Comparison of ENCODE assay signal across 17 cellular contexts in genomic region chr1:16315437-16315836, GRCh38. TPM values are rescaled to one million over a fixed set of nuclear protein-coding genes. Genes with fewer than 3 reads are reported as not detected.
DNase-seq lines count a peak whose midpoint lies in the region; ATAC-seq and TF ChIP-seq lines count a peak whose summit lies in the region.
"Had no signal": no experiment of that assay in that cellular context is flagged by ENCODE, and none has a peak within 500 bp of the region (broad histone marks: within the 10 kb centered on the region; RNA-seq: fewer than 3 reads in every experiment).

No MANE protein-coding gene starts in this region.

- dilution Hi-C loops in IMR-90 (cut with HindIII; ENCODE audit: low sequenced_read_pairs, unreplicated experiment): no loop called here

- no peak overlapping the region for H3K4me2 ChIP-seq in IMR-90 (ENCODE audit: low read depth, low read length)

- H3K36me3 ChIP-seq in IMR-90 (ENCODE audit: control insufficient read depth, insufficient read depth, low read length) (peaks cover 21% of the 10 kb centered on the region), ascending aorta (peaks cover 34 to 37% of the 10 kb centered on the region in 2 donors)

- BruUV-seq in IMR-90 (replicated peaks; lab: Mats Ljungman, UMichigan): no TSS peak

- H3K9ac ChIP-seq in IMR-90 (ENCODE audit: low read depth, low read length): no peak overlapping the region

- 100% methylated on average over 1 of the region's 4 CpGs; no CpG with 5 or more reads in 1 of the 2 experiments for WGBS in IMR-90 (ENCODE audit: extremely low coverage in 2 of 2, insufficient read length in 1 of 2), 2 experiments

- POLR2A ChIA-PET in IMR-90 (lab: Charles Lee; ENCODE audit: unreplicated experiment): interaction anchor here (0.5 kb wide), 1 partner anchor 33 kb away, joined by 3 read pairs; no protein-coding TSS in a partner anchor

- in situ Hi-C loops in IMR-90 (cut with MboI; ENCODE audit: low sequenced_read_pairs): no loop called here

- no peak overlapping the region for H3K27ac ChIP-seq in IMR-90 (ENCODE audit: insufficient read depth, low read length)
- peak overlapping the region; percentile 34 to 36 for H3K27ac ChIP-seq in ascending aorta
- H3K27ac ChIP-seq: HL-60 had no signal

- no peak overlapping the region for H2BK20ac ChIP-seq in IMR-90 (ENCODE audit: low read depth, low read length)

- H3K56ac ChIP-seq in IMR-90 (ENCODE audit: extremely low read depth, insufficient read depth, low read length): no peak overlapping the region

- peaks cover 3% of the 10 kb centered on the region; the same call in 1 of the 2 replicates for H3K4me1 ChIP-seq in IMR-90 (ENCODE audit: control insufficient read depth, insufficient read depth, low read length)
- peaks cover 0 to 54% of the 10 kb centered on the region in 2 donors for H3K4me1 ChIP-seq in ascending aorta

- H3K27me3 Mint-ChIP-seq in mesothelial cell of epicardium (ENCODE audit: low read depth): no peaks in the 10 kb centered on the region

- H3K79me1 ChIP-seq in IMR-90 (ENCODE audit: low read depth in 1 of 2, low read length in 2 of 2): peaks cover 37 to 65% of the 10 kb centered on the region in 2 experiments

- TF ChIP-seq CTCF in IMR-90 (conservative IDR thresholded peaks at IDR 0.05; ENCODE audit: low read depth, low read length): no peak
- TF ChIP-seq CTCF in ascending aorta (IDR thresholded peaks at IDR 0.05): no peak
- no peak for TF ChIP-seq CTCF in mesothelial cell of epicardium (IDR thresholded peaks at IDR 0.05; ENCODE audit: unreplicated experiment)

- CTCF ChIA-PET in IMR-90 (lab: Yijun Ruan, JAX): interaction anchor here (1.0 kb wide), 1 partner anchor 12 kb away, joined by 4 read pairs; no protein-coding TSS in a partner anchor

- peaks cover 19% of the 10 kb centered on the region for H3K36me3 Mint-ChIP-seq in mesothelial cell of epicardium
- H3K36me3 Mint-ChIP-seq in stimulated activated effector memory CD8-positive, alpha-beta T cell treated with anti-CD3 and anti-CD28 coated beads, Interleukin-12 subunit alpha, Interleukin-12 subunit beta, amount 100 ng/mL, for 72 hours: peaks cover 64% of the 10 kb centered on the region

- no peak overlapping the region for H2AK5ac ChIP-seq in IMR-90 (ENCODE audit: low read depth, low read length)

- TF ChIP-seq RAD21 in IMR-90 (IDR thresholded peaks at IDR 0.05; ENCODE audit: low read length): no peak

- H3K4me3 ChIP-seq in IMR-90 (ENCODE audit: insufficient read depth, low read depth, low read length): no peak overlapping the region
- no peak overlapping the region for H3K4me3 ChIP-seq in ascending aorta
- H3K4me3 ChIP-seq: HAP-1 had no signal

- no peak overlapping the region for H2AK9ac ChIP-seq in IMR-90 (replicated peaks; ENCODE audit: low read depth, low read length, poor library complexity)

- ATAC-seq in IMR-90 (ENCODE audit: low read depth): no peak
- no peak for ATAC-seq in stimulated activated effector memory CD8-positive, alpha-beta T cell treated with anti-CD3 and anti-CD28 coated beads, Interleukin-12 subunit alpha, Interleukin-12 subunit beta, amount 100 ng/mL, for 72 hours

- peak overlapping the region; percentile 64 for H3K27ac Mint-ChIP-seq in mesothelial cell of epicardium
- peak overlapping the region; percentile 45 for H3K27ac Mint-ChIP-seq in stimulated activated effector memory CD8-positive, alpha-beta T cell treated with anti-CD3 and anti-CD28 coated beads, Interleukin-12 subunit alpha, Interleukin-12 subunit beta, amount 100 ng/mL, for 72 hours

- H3K18ac ChIP-seq in IMR-90 (ENCODE audit: low read depth, low read length): no peak overlapping the region

- H4K91ac ChIP-seq in IMR-90 (ENCODE audit: insufficient read depth, low read depth, low read length): no peak overlapping the region

- H3K9me3 ChIP-seq in IMR-90 (ENCODE audit: control insufficient read depth, insufficient read depth, low read length): no peaks in the 10 kb centered on the region
- H3K9me3 ChIP-seq in ascending aorta: no peaks in the 10 kb centered on the region
- H3K9me3 ChIP-seq: HAP-1 had no signal

- H3K4ac ChIP-seq in IMR-90 (ENCODE audit: low read depth, low read length): no peak overlapping the region

- TF ChIP-seq POLR2A in IMR-90 (IDR thresholded peaks at IDR 0.05; ENCODE audit: low read depth, low read length): no peak
- TF ChIP-seq POLR2A in erythroblast (IDR thresholded peaks at IDR 0.05; ENCODE audit: low read length): no peak

- intact Hi-C loops in IMR-90 (cut with micrococcal nuclease) (loop anchor here (5.0 kb wide), 1 partner anchor 53 kb away; no protein-coding TSS in a partner anchor), ascending aorta (cut with DNase I) (no loop called here)

- H3K4me3 Mint-ChIP-seq in mesothelial cell of epicardium: no peak overlapping the region
- no peak overlapping the region for H3K4me3 Mint-ChIP-seq in stimulated activated effector memory CD8-positive, alpha-beta T cell treated with anti-CD3 and anti-CD28 coated beads, Interleukin-12 subunit alpha, Interleukin-12 subunit beta, amount 100 ng/mL, for 72 hours

- no peak overlapping the region for H4K5ac ChIP-seq in IMR-90 (ENCODE audit: low read depth, low read length)

- H2BK120ac ChIP-seq in IMR-90 (ENCODE audit: low read depth, low read length): no peak overlapping the region

- H3K9me3 Mint-ChIP-seq in mesothelial cell of epicardium: no peaks in the 10 kb centered on the region
- H3K9me3 Mint-ChIP-seq in stimulated activated effector memory CD8-positive, alpha-beta T cell treated with anti-CD3 and anti-CD28 coated beads, Interleukin-12 subunit alpha, Interleukin-12 subunit beta, amount 100 ng/mL, for 72 hours: no peaks in the 10 kb centered on the region

- H2AFZ ChIP-seq in IMR-90 (replicated peaks; ENCODE audit: low read length, poor library complexity): no peak overlapping the region

- H3K23ac ChIP-seq in IMR-90 (ENCODE audit: low read depth, low read length): 0 out of 2 replicates have a peak overlapping the region, but pooled peaks have one; percentile 5

- no peak overlapping the region for H2BK5ac ChIP-seq in IMR-90 (ENCODE audit: low read depth, low read length, poor library complexity, severe bottlenecking)

- DNase-seq in IMR-90: no peak
- no peak for DNase-seq in ascending aorta (ENCODE audit: low spot score in 2 of 2)
- DNase-seq in mesothelial cell of epicardium (ENCODE audit: low spot score in 2 of 2, unreplicated experiment in 2 of 2): no peak
- no peak for DNase-seq in stimulated activated effector memory CD8-positive, alpha-beta T cell treated with anti-CD3 and anti-CD28 coated beads, Interleukin-12 subunit alpha, Interleukin-12 subunit beta, amount 100 ng/mL, for 72 hours (ENCODE audit: low spot score in 2 of 2)
- no peak for DNase-seq in activated CD4-positive, alpha-beta T cell treated with anti-CD3 and anti-CD28 coated beads for 4 hours
- DNase-seq in NCI-H2081 (lab: John Stamatoyannopoulos, UW): no peak
- no peak for DNase-seq in erythroblast (lab: John Stamatoyannopoulos, UW)
- DNase-seq: C1 segment of cervical spinal cord; GDM1; NCI-H1105; NCI-H1694; NCI-H446; NK-92 treated with Interleukin-12 subunit alpha and Interleukin-12 subunit beta, amount 100 ng/mL, for 24 hours; RPMI8226; SIG-M5 had no signal

- H2BK15ac ChIP-seq in IMR-90 (ENCODE audit: low read depth, low read length): no peak overlapping the region

- peaks cover 13% of the 10 kb centered on the region; the same call in 1 of the 2 replicates for H3K9me1 ChIP-seq in IMR-90 (ENCODE audit: insufficient read depth, low read length)

- H3K27me3 ChIP-seq in IMR-90 (ENCODE audit: control insufficient read depth, insufficient read depth, low read length) (no peaks in the 10 kb centered on the region), ascending aorta (no peaks in the 10 kb centered on the region)

- peaks cover 29% of the 10 kb centered on the region for H4K20me1 ChIP-seq in IMR-90 (ENCODE audit: insufficient read depth, low read length)

- H4K8ac ChIP-seq in IMR-90 (ENCODE audit: low read depth in 2 of 2, low read length in 2 of 2): no peak overlapping the region

- H3K14ac ChIP-seq in IMR-90 (replicated peaks; ENCODE audit: low read depth, low read length): no peak overlapping the region

- peaks cover 8% of the 10 kb centered on the region for H3K4me1 Mint-ChIP-seq in mesothelial cell of epicardium
- peaks cover 22% of the 10 kb centered on the region for H3K4me1 Mint-ChIP-seq in stimulated activated effector memory CD8-positive, alpha-beta T cell treated with anti-CD3 and anti-CD28 coated beads, Interleukin-12 subunit alpha, Interleukin-12 subunit beta, amount 100 ng/mL, for 72 hours

TF ChIP-seq in IMR-90, 13 proteins besides CTCF, POLR2A, EP300 and RAD21 (continues in another document):
- TF ChIP-seq RCOR1 (IDR thresholded peaks at IDR 0.05; ENCODE audit: insufficient replicate concordance, low read length) (no peak), MXI1 (IDR thresholded peaks at IDR 0.05; ENCODE audit: borderline replicate concordance, low read depth, low read length) (no peak), MAFK (IDR thresholded peaks at IDR 0.05; ENCODE audit: low read depth, low read length) (no peak), ELK1 (IDR thresholded peaks at IDR 0.05; ENCODE audit: borderline replicate concordance, low read depth, low read length) (no peak), BHLHE40 (IDR thresholded peaks at IDR 0.05; ENCODE audit: low read depth, low read length) (no peak), RFX5 (IDR thresholded peaks at IDR 0.05; ENCODE audit: low read depth, low read length) (no peak), SMC3 (IDR thresholded peaks at IDR 0.05; ENCODE audit: low read depth, low read length) (no peak), CEBPB (IDR thresholded peaks at IDR 0.05; ENCODE audit: low read depth, low read length) (no peak)

RNA-seq across cellular contexts. Expression of gene FBXO42, which starts 36.8 kb away (rescaled TPM):
- total RNA-seq in IMR-90 (2012; rRNA removed) (11.4 and 12.0 TPM in 2 replicates), ascending aorta (36.6 TPM), mesothelial cell of epicardium (24.4 to 28.8 TPM (median 25.5 TPM) in 3 replicates)
- 18.8 and 19.6 TPM in 2 replicates for polyA plus RNA-seq in IMR-90 (2012; rRNA removed)
- 14.5 and 15.0 TPM in 2 replicates for polyA plus RNA-seq in IMR-90 (2012; cell fraction: cytosol; rRNA removed)
- 24.6 and 26.4 TPM in 2 replicates for polyA plus RNA-seq in IMR-90 (2012; cell fraction: nucleus; rRNA removed; ENCODE audit: low replicate concordance)

RNA-seq across cellular contexts. Expression of gene SZRD1, which starts 51.6 kb away (rescaled TPM):
- 104 and 119 TPM in 2 replicates for total RNA-seq in IMR-90 (2012; rRNA removed)
- 140 and 149 TPM in 2 replicates for polyA plus RNA-seq in IMR-90 (2012; rRNA removed)
- polyA plus RNA-seq in IMR-90 (2012; cell fraction: cytosol; rRNA removed): 98.0 and 110 TPM in 2 replicates
- 71.0 and 75.7 TPM in 2 replicates for polyA plus RNA-seq in IMR-90 (2012; cell fraction: nucleus; rRNA removed; ENCODE audit: low replicate concordance)
- 106 TPM for total RNA-seq in ascending aorta
- 116 to 121 TPM (median 119 TPM) in 3 replicates for total RNA-seq in mesothelial cell of epicardium
